ENCODE assay signal across 8 cellular contexts in the genomic region with DNA sequence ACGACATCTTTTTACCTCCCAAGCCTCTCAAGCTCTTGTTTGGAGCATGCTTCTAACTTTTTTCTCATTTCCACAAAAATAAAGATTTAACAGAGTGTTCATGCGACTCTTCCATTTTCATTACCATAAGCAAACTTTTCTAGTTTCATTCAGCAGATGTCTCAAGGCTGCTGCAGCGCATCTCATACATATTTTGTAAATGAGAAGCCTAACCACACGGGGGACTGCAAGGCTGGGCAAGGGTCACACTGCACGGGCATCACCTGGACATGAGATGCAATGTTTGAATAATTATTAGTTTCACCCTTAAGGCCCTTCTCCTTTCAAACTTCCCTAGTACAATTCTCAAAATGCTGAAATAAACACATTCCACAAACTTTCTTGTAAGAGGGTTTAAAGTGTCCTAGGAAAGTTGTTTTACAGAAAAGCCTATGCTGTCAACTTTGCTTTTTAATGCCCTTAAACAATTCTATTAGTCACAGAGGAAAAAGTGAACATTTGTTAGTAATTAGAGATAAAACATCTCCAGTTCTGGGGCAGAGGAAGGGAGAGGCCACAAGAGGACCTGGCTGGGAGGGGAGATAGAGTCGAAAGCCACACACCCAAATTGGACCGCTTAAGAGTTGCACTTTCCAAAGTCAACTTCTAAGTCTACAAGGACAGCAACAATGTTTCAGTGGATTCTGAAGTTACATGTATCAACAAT. TPM values are rescaled to one million over a fixed set of nuclear protein-coding genes. Genes with fewer than 3 reads are reported as not detected.
A peak's percentile ranks its signal among the peaks of the same experiment; 100 is the strongest.
DNase-seq lines count a peak whose midpoint lies in the region; ATAC-seq and TF ChIP-seq lines count a peak whose summit lies in the region.

No MANE protein-coding gene starts in this region.

- TF ChIP-seq EP300 in gastroesophageal sphincter (IDR thresholded peaks at IDR 0.05): no peak

- DNase-seq in stimulated activated CD4-positive, alpha-beta T cell treated with anti-CD3 and anti-CD28 coated beads, Interleukin-4, amount 100 ng/mL, for 24 hours: peak; percentile 20
- no peak for DNase-seq in stimulated activated CD4-positive, alpha-beta T cell treated with anti-CD3 and anti-CD28 coated beads, Interleukin-12 subunit alpha, Interleukin-12 subunit beta, amount 100 ng/mL, for 4 hours
- peak; percentile 30 for DNase-seq in activated CD4-positive, alpha-beta T cell treated with anti-CD3 and anti-CD28 coated beads for 48 hours

- TF ChIP-seq CTCF in gastroesophageal sphincter (IDR thresholded peaks at IDR 0.05): no peak

- no peaks in the 10 kb centered on the region for H3K27me3 ChIP-seq in gastroesophageal sphincter
- no peaks in the 10 kb centered on the region for H3K27me3 ChIP-seq in rectal smooth muscle tissue (ENCODE audit: control insufficient read depth, insufficient read depth, low read length)

- H3K36me3 ChIP-seq in gastroesophageal sphincter: no peaks in the 10 kb centered on the region
- H3K36me3 ChIP-seq in rectal smooth muscle tissue (ENCODE audit: control insufficient read depth, insufficient read depth, low read length): no peaks in the 10 kb centered on the region

- 30 to 47% methylated on average over 2 to 7 of the region's 7 CpGs for WGBS in gastroesophageal sphincter (ENCODE audit: low coverage in 1 of 2), 2 donors

- H3K9me3 ChIP-seq in gastroesophageal sphincter: no peaks in the 10 kb centered on the region

- ATAC-seq in gastroesophageal sphincter: no peak
- no peak for ATAC-seq in HG02759 (IDR thresholded peaks at IDR 0.05; ENCODE audit: unreplicated experiment)
- no peak for ATAC-seq in GM19351 (IDR thresholded peaks at IDR 0.05; ENCODE audit: unreplicated experiment)
- ATAC-seq in HG02642 (IDR thresholded peaks at IDR 0.05; ENCODE audit: poor library complexity, unreplicated experiment): no peak

- peak overlapping the region; percentile 85 to 93 for H3K4me3 ChIP-seq in gastroesophageal sphincter
- peak overlapping the region; percentile 73 for H3K4me3 ChIP-seq in rectal smooth muscle tissue (ENCODE audit: low read length)

- no peak overlapping the region for H3K9ac ChIP-seq in rectal smooth muscle tissue (ENCODE audit: low read length)

- H3K4me1 ChIP-seq in gastroesophageal sphincter (peaks cover 3 to 29% (median 5%) of the 10 kb centered on the region in 3 donors), rectal smooth muscle tissue (ENCODE audit: control insufficient read depth, insufficient read depth, low read length) (no peaks in the 10 kb centered on the region)

- no peak for TF ChIP-seq POLR2A in gastroesophageal sphincter (IDR thresholded peaks at IDR 0.05)

- H3K27ac ChIP-seq in gastroesophageal sphincter: peak overlapping the region in 3 of 4 donors; percentile 74 to 80 (median 76)
- no peak overlapping the region for H3K27ac ChIP-seq in rectal smooth muscle tissue (ENCODE audit: low read depth, low read length)

RNA-seq across cellular contexts. Expression of gene DENND1A, which starts 1.3 kb away (rescaled TPM):
- total RNA-seq in gastroesophageal sphincter: 10 to 100 TPM; 20.9 to 33.6 (median 23.7) TPM
